In genomic region chr16:89664238-89664637, GRCh38 we compare ENCODE assay signal across 7 cellular contexts. TPM values are rescaled to one million over a fixed set of nuclear protein-coding genes. Genes with fewer than 3 reads are reported as not detected.
"Had no signal": no experiment of that assay in that cellular context is flagged by ENCODE, and none has a peak within 500 bp of the region (broad histone marks: within the 10 kb centered on the region; RNA-seq: fewer than 3 reads in every experiment).

No MANE protein-coding gene starts in this region.

RNA-seq across cellular contexts. Expression of gene DPEP1, which starts 50.8 kb away (rescaled TPM):
- total RNA-seq: fibroblast of villous mesenchyme, foreskin keratinocyte, heart left ventricle, left ventricle myocardium inferior, mammary epithelial cell, mononuclear cell had no signal
- polyA plus RNA-seq: foreskin keratinocyte, heart left ventricle, immature natural killer cell, mammary epithelial cell had no signal
